ENCODE assay signal across 16 cellular contexts in genomic region chr15:47398115-47398514, GRCh38.
"Had no signal": no experiment of that assay in that cellular context is flagged by ENCODE, and none has a peak within 500 bp of the region (broad histone marks: within the 10 kb centered on the region; RNA-seq: fewer than 3 reads in every experiment).

No MANE protein-coding gene starts in this region.

- DNase-seq: cortex of kidney; dorsolateral prefrontal cortex; effector CD8-positive, alpha-beta T cell; gastrocnemius medialis; immature natural killer cell; natural killer cell; right cardiac atrium; small intestine; stimulated activated CD4-positive, alpha-beta T cell treated with anti-CD3 and anti-CD28 coated beads, Interleukin-12 subunit alpha, Interleukin-12 subunit beta, amount 100 ng/mL, for 4 hours; stimulated activated naive CD4-positive, alpha-beta T cell; stomach; trophoblast cell had no signal

- H3K27ac Mint-ChIP-seq: immature natural killer cell, mesothelial cell of epicardium, natural killer cell had no signal

- H3K4me3 Mint-ChIP-seq: immature natural killer cell, mesothelial cell of epicardium, natural killer cell, neural crest cell had no signal

- H3K36me3 Mint-ChIP-seq: immature natural killer cell, mesothelial cell of epicardium, natural killer cell had no signal

- H3K9me3 ChIP-seq: esophagus muscularis mucosa, gastrocnemius medialis, stomach had no signal

- H3K4me1 Mint-ChIP-seq: immature natural killer cell, natural killer cell had no signal

- H3K9me3 Mint-ChIP-seq: mesothelial cell of epicardium, neural crest cell had no signal

- H3K4me3 ChIP-seq: dorsolateral prefrontal cortex, esophagus muscularis mucosa, gastrocnemius medialis, stomach had no signal

- H3K27me3 ChIP-seq: esophagus muscularis mucosa, gastrocnemius medialis, stomach had no signal

- H3K36me3 ChIP-seq: esophagus muscularis mucosa, gastrocnemius medialis, stomach had no signal

- H3K4me1 ChIP-seq: gastrocnemius medialis, stomach had no signal

- H3K27ac ChIP-seq: dorsolateral prefrontal cortex, epithelial cell of prostate, gastrocnemius medialis, stomach had no signal

- ATAC-seq: gastrocnemius medialis, natural killer cell had no signal
